17 cellular contexts compared by ENCODE assay signal in genomic region chr3:141039573-141039972, GRCh38. TPM values are rescaled to one million over a fixed set of nuclear protein-coding genes. Genes with fewer than 3 reads are reported as not detected.
DNase-seq lines count a peak whose midpoint lies in the region; ATAC-seq, FAIRE-seq and TF ChIP-seq lines count a peak whose summit lies in the region.
"Had no signal": no experiment of that assay in that cellular context is flagged by ENCODE, and none has a peak within 500 bp of the region (broad histone marks: within the 10 kb centered on the region; RNA-seq: fewer than 3 reads in every experiment).

No MANE protein-coding gene starts in this region.

- H3K4me3 Mint-ChIP-seq in nephron progenitor cell: no peak overlapping the region
- H3K4me3 Mint-ChIP-seq: B cell; CD4-positive, alpha-beta memory T cell had no signal

- no peak for TF ChIP-seq CTCF in D721Med (IDR thresholded peaks at IDR 0.05; ENCODE audit: insufficient read depth, missing control alignments)
- no peak for TF ChIP-seq CTCF in bronchial epithelial cell (IDR thresholded peaks at IDR 0.05; ENCODE audit: insufficient read depth, low read length, severe bottlenecking)
- no peak for TF ChIP-seq CTCF in nephron progenitor cell (IDR thresholded peaks at IDR 0.05)

- FAIRE-seq in D721Med (lab: Jason Lieb, UNC): peak; percentile 70
- FAIRE-seq in bronchial epithelial cell (lab: Jason Lieb, UNC): no peak
- FAIRE-seq: HTR-8/SVneo had no signal

- no peaks in the 10 kb centered on the region for H3K4me1 Mint-ChIP-seq in nephron progenitor cell
- H3K4me1 Mint-ChIP-seq: B cell; CD4-positive, alpha-beta memory T cell had no signal

- no peaks in the 10 kb centered on the region for H3K36me3 ChIP-seq in bronchial epithelial cell (ENCODE audit: control insufficient read depth, insufficient read depth, low read length)

- no peaks in the 10 kb centered on the region for H3K27me3 ChIP-seq in bronchial epithelial cell (ENCODE audit: control insufficient read depth, insufficient read depth, low read length)

- no peak overlapping the region for H3K4me3 ChIP-seq in bronchial epithelial cell (ENCODE audit: low read depth, low read length)

- no peaks in the 10 kb centered on the region for H3K36me3 Mint-ChIP-seq in nephron progenitor cell (ENCODE audit: low read depth)
- H3K36me3 Mint-ChIP-seq: CD4-positive, alpha-beta memory T cell had no signal

- no peak for ATAC-seq in GM18502 (IDR thresholded peaks at IDR 0.05; ENCODE audit: poor library complexity, unreplicated experiment)
- no peak for ATAC-seq in HG03108 (IDR thresholded peaks at IDR 0.05; ENCODE audit: unreplicated experiment)
- no peak for ATAC-seq in HG02938 (IDR thresholded peaks at IDR 0.05; ENCODE audit: unreplicated experiment)
- ATAC-seq: HCT116 had no signal

- peaks cover 8% of the 10 kb centered on the region for H3K27me3 Mint-ChIP-seq in nephron progenitor cell (ENCODE audit: low read depth, poor library complexity)

- no peaks in the 10 kb centered on the region for H3K9me3 Mint-ChIP-seq in nephron progenitor cell
- H3K9me3 Mint-ChIP-seq: CD4-positive, alpha-beta memory T cell had no signal

- no peak for DNase-seq in D721Med (ENCODE audit: insufficient read length, low spot score)
- DNase-seq in NCI-H69 (lab: John Stamatoyannopoulos, UW): peak; percentile 61
- DNase-seq in bronchial epithelial cell (ENCODE audit: low read depth): peak; percentile 31
- DNase-seq in nephron progenitor cell: no peak
- DNase-seq: CD4-positive, alpha-beta memory T cell; DMS153; MV-4-11; NCI-H1436 treated with DMSO at 0.1 percent for 48 hours; NCI-H2107; NK-92 treated with Interleukin-12 subunit alpha and Interleukin-12 subunit beta, amount 100 ng/mL, for 24 hours; OCI-M1 had no signal

- peak overlapping the region; percentile 58 for H3K27ac Mint-ChIP-seq in nephron progenitor cell
- H3K27ac Mint-ChIP-seq: B cell; CD4-positive, alpha-beta memory T cell had no signal

RNA-seq across cellular contexts. Expression of gene SPSB4, which starts 11.6 kb away (rescaled TPM):
- 0.26 and 0.38 TPM in 2 replicates for total RNA-seq in bronchial epithelial cell
- total RNA-seq: B cell; CD4-positive, alpha-beta memory T cell had no signal

Comparison
In these comparisons a context has a peak if more than half of its experiments do, and no peak if none do; other contexts are left out.
1. DNase-seq: peak in NCI-H69 (single experiment) and bronchial epithelial cell (single experiment); none in D721Med (single experiment) and nephron progenitor cell (single experiment).